1 cellular context compared by ENCODE assay signal in the genomic region with DNA sequence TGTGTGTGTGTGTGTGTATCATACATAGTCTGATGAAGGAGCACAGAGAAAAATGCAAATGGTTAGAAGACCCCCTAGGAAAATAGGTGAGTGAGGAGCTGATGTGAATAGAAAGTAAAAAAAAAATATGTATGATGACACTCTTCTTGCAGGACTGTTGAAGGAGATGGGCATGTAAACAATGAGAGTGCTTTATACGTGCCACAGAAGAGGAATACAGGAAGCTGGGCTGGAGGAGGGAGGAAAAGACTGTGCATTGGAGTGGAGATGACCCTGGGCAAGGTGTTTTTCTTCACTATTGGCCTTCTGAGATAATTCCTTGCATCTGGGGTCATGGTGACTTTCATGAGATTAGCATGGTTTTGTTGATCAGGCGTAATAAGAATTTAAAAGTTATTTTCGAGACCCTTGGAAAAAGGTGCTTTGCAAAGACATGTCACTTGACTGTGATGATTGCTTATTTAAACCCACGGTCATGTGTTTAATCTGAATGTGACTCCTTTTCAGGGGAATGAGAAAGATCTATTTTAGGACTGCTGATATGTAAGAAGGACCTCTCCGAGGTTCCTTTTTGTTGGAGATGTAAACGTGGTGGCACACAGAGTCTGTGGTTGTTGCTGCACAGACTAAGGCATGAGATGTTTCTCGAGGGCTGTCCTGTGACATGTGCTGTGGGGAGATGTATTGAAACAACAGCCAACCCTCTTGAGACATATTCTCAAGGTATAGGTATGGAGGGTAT.
TF ChIP-seq lines count a peak whose summit lies in the region.

No MANE protein-coding gene starts in this region.

TF ChIP-seq in SK-N-SH treated with all-trans-retinoic acid at 6 μM for 48 hours, 23 proteins besides CTCF, POLR2A, EP300 and RAD21 (continued from another document):
- TF ChIP-seq, protein P1, sequence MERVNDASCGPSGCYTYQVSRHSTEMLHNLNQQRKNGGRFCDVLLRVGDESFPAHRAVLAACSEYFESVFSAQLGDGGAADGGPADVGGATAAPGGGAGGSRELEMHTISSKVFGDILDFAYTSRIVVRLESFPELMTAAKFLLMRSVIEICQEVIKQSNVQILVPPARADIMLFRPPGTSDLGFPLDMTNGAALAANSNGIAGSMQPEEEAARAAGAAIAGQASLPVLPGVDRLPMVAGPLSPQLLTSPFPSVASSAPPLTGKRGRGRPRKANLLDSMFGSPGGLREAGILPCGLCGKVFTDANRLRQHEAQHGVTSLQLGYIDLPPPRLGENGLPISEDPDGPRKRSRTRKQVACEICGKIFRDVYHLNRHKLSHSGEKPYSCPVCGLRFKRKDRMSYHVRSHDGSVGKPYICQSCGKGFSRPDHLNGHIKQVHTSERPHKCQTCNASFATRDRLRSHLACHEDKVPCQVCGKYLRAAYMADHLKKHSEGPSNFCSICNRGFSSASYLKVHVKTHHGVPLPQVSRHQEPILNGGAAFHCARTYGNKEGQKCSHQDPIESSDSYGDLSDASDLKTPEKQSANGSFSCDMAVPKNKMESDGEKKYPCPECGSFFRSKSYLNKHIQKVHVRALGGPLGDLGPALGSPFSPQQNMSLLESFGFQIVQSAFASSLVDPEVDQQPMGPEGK (CRISPR knock-in tag; IDR thresholded peaks at IDR 0.05; ENCODE audit: borderline replicate concordance) = no peak
- TF ChIP-seq PPARA (CRISPR knock-in tag; IDR thresholded peaks at IDR 0.05; ENCODE audit: borderline replicate concordance) = no peak
- TF ChIP-seq GLIS3 (CRISPR knock-in tag; IDR thresholded peaks at IDR 0.05) = no peak
- no peak for TF ChIP-seq ISL1 (CRISPR knock-in tag; IDR thresholded peaks at IDR 0.05)
- no peak for TF ChIP-seq RARB (CRISPR knock-in tag; IDR thresholded peaks at IDR 0.05)
- no peak for TF ChIP-seq ZFP3 (CRISPR knock-in tag; IDR thresholded peaks at IDR 0.05)
- TF ChIP-seq ZFP30 (CRISPR knock-in tag; IDR thresholded peaks at IDR 0.05) = no peak
- TF ChIP-seq ARNTL (CRISPR knock-in tag; IDR thresholded peaks at IDR 0.05; ENCODE audit: borderline replicate concordance, low read depth) = no peak
- no peak for TF ChIP-seq SNAI2 (CRISPR knock-in tag; IDR thresholded peaks at IDR 0.05)
- TF ChIP-seq TOX (CRISPR knock-in tag; IDR thresholded peaks at IDR 0.05; ENCODE audit: borderline replicate concordance) = no peak
